22 cellular contexts compared by ENCODE assay signal in genomic region chr3:143718463-143718862, GRCh38.
DNase-seq lines count a peak whose midpoint lies in the region; ATAC-seq, FAIRE-seq and TF ChIP-seq lines count a peak whose summit lies in the region.
"Had no signal": no experiment of that assay in that cellular context is flagged by ENCODE, and none has a peak within 500 bp of the region (broad histone marks: within the 10 kb centered on the region; RNA-seq: fewer than 3 reads in every experiment).

No MANE protein-coding gene starts in this region.

- H3K27ac Mint-ChIP-seq in GM23338, result no peak overlapping the region
- no peak overlapping the region for H3K27ac Mint-ChIP-seq in HFFc6

- FAIRE-seq in kidney (lab: Jason Lieb, UNC), result no peak
- FAIRE-seq: D721Med had no signal

- no peak for TF ChIP-seq CTCF in GM23338 (conservative IDR thresholded peaks at IDR 0.05; ENCODE audit: low read depth in 2 of 2)
- peak; percentile 29; the same call in 1 of the 2 replicates for TF ChIP-seq CTCF in WERI-Rb-1 (IDR thresholded peaks at IDR 0.05; ENCODE audit: low read depth, low read length)
- no peak for TF ChIP-seq CTCF in left lung (IDR thresholded peaks at IDR 0.05)
- no peak for TF ChIP-seq CTCF in HFFc6 (IDR thresholded peaks at IDR 0.05)
- no peak for TF ChIP-seq CTCF in kidney (IDR thresholded peaks at IDR 0.05; ENCODE audit: borderline replicate concordance, extremely low read depth, insufficient read depth)

- no peaks in the 10 kb centered on the region for H3K79me2 ChIP-seq in GM23338 (replicated peaks; ENCODE audit: insufficient read depth)

- DNase-seq in GM23338 (ENCODE audit: low spot score) (peak; percentile 30), NCI-H146 treated with DMSO at 0.1 percent for 48 hours (lab: John Stamatoyannopoulos, UW; ENCODE audit: unreplicated experiment) (peak; percentile 54), WERI-Rb-1 (peak; percentile 65), left lung (no peak), HFFc6 (no peak), kidney (no peak), SKM-1 (lab: John Stamatoyannopoulos, UW; ENCODE audit: unreplicated experiment) (no peak), left cardiac atrium (no peak)
- DNase-seq: ACHN, C1 segment of cervical spinal cord, DMS79 treated with DMSO at 0.1 percent for 48 hours, Kasumi-1, MM.1S, NCI-H1092 treated with DMSO at 0.1 percent for 48 hours, NCI-H1694, NCI-H2171, RPMI8226, SHP77 treated with DMSO at 0.1 percent for 48 hours, SK-N-SH, T-helper 1 cell had no signal

- H3K4me3 ChIP-seq in GM23338 (no peak overlapping the region), WERI-Rb-1 (ENCODE audit: low read depth, low read length) (no peak overlapping the region), left lung (no peak overlapping the region), kidney (ENCODE audit: low read length in 2 of 2) (no peak overlapping the region)

- H2AFZ ChIP-seq in GM23338, result no peak overlapping the region

- H3K9me3 ChIP-seq in WERI-Rb-1 (ENCODE audit: severe bottlenecking) (no peaks in the 10 kb centered on the region), left lung (no peaks in the 10 kb centered on the region), kidney (ENCODE audit: control insufficient read depth in 1 of 2, low read length in 2 of 2) (no peaks in the 10 kb centered on the region)
- H3K9me3 ChIP-seq: SK-N-SH had no signal

- peak; percentile 76 for ATAC-seq in GM23338
- ATAC-seq in left lung, result peak; percentile 58
- ATAC-seq in left cardiac atrium, result no peak
- ATAC-seq: HCT116 had no signal

- no peaks in the 10 kb centered on the region for H3F3A ChIP-seq in GM23338 (replicated peaks; ENCODE audit: low read depth)

- no peak overlapping the region for H3K27ac ChIP-seq in GM23338 (ENCODE audit: low read depth)
- peak overlapping the region; percentile 9; the same call in 1 of the 2 replicates for H3K27ac ChIP-seq in WERI-Rb-1
- H3K27ac ChIP-seq in left lung, result no peak overlapping the region
- H3K27ac ChIP-seq in kidney (ENCODE audit: low read depth in 2 of 2, low read length in 2 of 2), result no peak overlapping the region

- H3K4me1 Mint-ChIP-seq in GM23338, result peaks cover 4% of the 10 kb centered on the region; the same call in 2 of the 3 replicates
- H3K4me1 Mint-ChIP-seq in HFFc6 (ENCODE audit: low read depth), result no peaks in the 10 kb centered on the region

- H3K9me3 Mint-ChIP-seq in GM23338, result peaks cover 3% of the 10 kb centered on the region; the same call in 2 of the 3 replicates
- peaks cover 53% of the 10 kb centered on the region for H3K9me3 Mint-ChIP-seq in HFFc6

- H3K9ac ChIP-seq in kidney (ENCODE audit: low read length in 2 of 2), result no peak overlapping the region
- H3K9ac ChIP-seq: SK-N-SH had no signal

- no peaks in the 10 kb centered on the region for H3K36me3 ChIP-seq in GM23338 (ENCODE audit: insufficient read depth)
- H3K36me3 ChIP-seq in WERI-Rb-1, result no peaks in the 10 kb centered on the region
- H3K36me3 ChIP-seq in left lung, result no peaks in the 10 kb centered on the region
- no peaks in the 10 kb centered on the region for H3K36me3 ChIP-seq in kidney (ENCODE audit: control insufficient read depth in 1 of 2, insufficient read depth in 2 of 2, low read length in 2 of 2)

- H3K4me1 ChIP-seq in GM23338 (ENCODE audit: insufficient read depth) (no peaks in the 10 kb centered on the region), left lung (no peaks in the 10 kb centered on the region), kidney (ENCODE audit: control insufficient read depth in 1 of 2, insufficient read depth in 1 of 2, low read depth in 1 of 2, low read length in 2 of 2) (no peaks in the 10 kb centered on the region)

- H3K27me3 ChIP-seq in GM23338 (ENCODE audit: insufficient read depth) (no peaks in the 10 kb centered on the region), WERI-Rb-1 (ENCODE audit: insufficient read depth, low read depth, severe bottlenecking) (no peaks in the 10 kb centered on the region), left lung (no peaks in the 10 kb centered on the region)

- peaks cover 12% of the 10 kb centered on the region for H3K9me2 ChIP-seq in GM23338 (ENCODE audit: insufficient read depth)
- H3K9me2 ChIP-seq: SK-N-SH had no signal

- peaks cover 1% of the 10 kb centered on the region for H3K27me3 Mint-ChIP-seq in GM23338 (ENCODE audit: insufficient read depth, low read depth, poor library complexity)
- no peaks in the 10 kb centered on the region; the same call in 1 of the 2 replicates for H3K27me3 Mint-ChIP-seq in HFFc6 (ENCODE audit: insufficient read depth)

- H4K20me1 ChIP-seq in GM23338 (replicated peaks; ENCODE audit: insufficient read depth), result no peaks in the 10 kb centered on the region

- no peaks in the 10 kb centered on the region for H3K36me3 Mint-ChIP-seq in GM23338 (ENCODE audit: low read depth)
- H3K36me3 Mint-ChIP-seq in HFFc6 (ENCODE audit: low read depth), result peaks cover 7% of the 10 kb centered on the region; the same call in 1 of the 2 replicates

- H3K4me2 ChIP-seq in GM23338, result no peak overlapping the region
- H3K4me2 ChIP-seq: SK-N-SH had no signal

- intact Hi-C loops in left lung (cut with DNase I), result no loop called here
- intact Hi-C loops in kidney (cut with DNase I), result no loop called here
- intact Hi-C loops in left cardiac atrium (cut with DNase I), result no loop called here

- no peak overlapping the region for H3K4me3 Mint-ChIP-seq in GM23338
- no peak overlapping the region for H3K4me3 Mint-ChIP-seq in HFFc6

TF ChIP-seq in GM23338, 12 proteins besides CTCF, POLR2A, EP300 and RAD21 (continues in another document):
- no peak for TF ChIP-seq ZNF462 (CRISPR knock-in tag; IDR thresholded peaks at IDR 0.05)
- TF ChIP-seq ETS1 (IDR thresholded peaks at IDR 0.05), result no peak
- no peak for TF ChIP-seq CREB1 (CRISPR knock-in tag; IDR thresholded peaks at IDR 0.05; ENCODE audit: low read depth)
- no peak for TF ChIP-seq ZNF331 (CRISPR knock-in tag; IDR thresholded peaks at IDR 0.05; ENCODE audit: low read depth)
- TF ChIP-seq STAT1 (IDR thresholded peaks at IDR 0.05; ENCODE audit: unreplicated experiment), result no peak

Comparison
In these comparisons a context has a peak if more than half of its experiments do, and no peak if none do; other contexts are left out.
1. ATAC-seq: peak in GM23338 (single experiment) and left lung (single experiment); none in left cardiac atrium (0 of 2).
2. DNase-seq: peak in GM23338 (single experiment), NCI-H146 treated with DMSO at 0.1 percent for 48 hours (single experiment) and WERI-Rb-1 (single experiment); none in left lung (0 of 2), HFFc6 (single experiment), kidney (single experiment), SKM-1 (single experiment) and left cardiac atrium (single experiment).